In genomic region chr12:82867782-82868505, GRCh38 we compare ENCODE assay signal across 18 cellular contexts.
DNase-seq lines count a peak whose midpoint lies in the region; ATAC-seq and TF ChIP-seq lines count a peak whose summit lies in the region.
"Had no signal": no experiment of that assay in that cellular context is flagged by ENCODE, and none has a peak within 500 bp of the region (broad histone marks: within the 10 kb centered on the region; RNA-seq: fewer than 3 reads in every experiment).

No MANE protein-coding gene starts in this region.

- H3K27ac ChIP-seq in dorsolateral prefrontal cortex = peak overlapping the region in 52 of 59 donors; percentile 2 to 90 (median 72)
- H3K27ac ChIP-seq in substantia nigra (ENCODE audit: low read depth, low read length, poor library complexity, severe bottlenecking) = peak overlapping the region; percentile 1
- H3K27ac ChIP-seq: KMS-11 had no signal

- no peak for TF ChIP-seq CTCF in dorsolateral prefrontal cortex (IDR thresholded peaks at IDR 0.05 in 54 of 56, conservative IDR thresholded peaks at IDR 0.05 in 2 of 56; ENCODE audit: low read depth in 1 of 56, partially characterized antibody in 56 of 56)

- H3K4me3 ChIP-seq in dorsolateral prefrontal cortex = no peak overlapping the region

- ATAC-seq in GM18870 (IDR thresholded peaks at IDR 0.05; ENCODE audit: unreplicated experiment) (no peak), left colon (no peak), Right ventricle myocardium superior (ENCODE audit: poor library complexity) (no peak)

- POLR2A ChIA-PET in HEK293T (lab: Yijun Ruan, JAX) = no interaction called here

- no peak for DNase-seq in HEK293T (ENCODE audit: extremely low spot score)
- DNase-seq in dorsolateral prefrontal cortex = no peak
- DNase-seq in substantia nigra (lab: John Stamatoyannopoulos, UW) = no peak
- DNase-seq in left colon = no peak
- no peak for DNase-seq in Right ventricle myocardium superior
- DNase-seq: Caco-2; CD4-positive, CD25-positive, alpha-beta regulatory T cell; DMS153; GF-D8; HFFc6; MV-4-11; NCI-H1930; NCI-H748 treated with DMSO at 0.1 percent for 48 hours; SHP77 treated with DMSO at 0.1 percent for 48 hours; T-helper 1 cell had no signal

- intact Hi-C loops in dorsolateral prefrontal cortex (cut with DNase I) = no loop called here
- intact Hi-C loops in left colon (cut with DNase I, micrococcal nuclease) = no loop called here
- intact Hi-C loops in Right ventricle myocardium superior (cut with DNase I) = no loop called here

- H3K27me3 ChIP-seq in dorsolateral prefrontal cortex = no peaks in the 10 kb centered on the region

- CTCF ChIA-PET in HEK293T (lab: Yijun Ruan, JAX) = no interaction called here

TF ChIP-seq in HEK293T, 16 proteins besides CTCF, POLR2A, EP300 and RAD21:
- TF ChIP-seq PKNOX1 (IDR thresholded peaks at IDR 0.05) (peak; percentile 77), HDGF (IDR thresholded peaks at IDR 0.05; ENCODE audit: borderline replicate concordance) (no peak)

TF ChIP-seq in PFSK-1, 5 proteins besides CTCF, POLR2A, EP300 and RAD21:
- TF ChIP-seq, protein P1, sequence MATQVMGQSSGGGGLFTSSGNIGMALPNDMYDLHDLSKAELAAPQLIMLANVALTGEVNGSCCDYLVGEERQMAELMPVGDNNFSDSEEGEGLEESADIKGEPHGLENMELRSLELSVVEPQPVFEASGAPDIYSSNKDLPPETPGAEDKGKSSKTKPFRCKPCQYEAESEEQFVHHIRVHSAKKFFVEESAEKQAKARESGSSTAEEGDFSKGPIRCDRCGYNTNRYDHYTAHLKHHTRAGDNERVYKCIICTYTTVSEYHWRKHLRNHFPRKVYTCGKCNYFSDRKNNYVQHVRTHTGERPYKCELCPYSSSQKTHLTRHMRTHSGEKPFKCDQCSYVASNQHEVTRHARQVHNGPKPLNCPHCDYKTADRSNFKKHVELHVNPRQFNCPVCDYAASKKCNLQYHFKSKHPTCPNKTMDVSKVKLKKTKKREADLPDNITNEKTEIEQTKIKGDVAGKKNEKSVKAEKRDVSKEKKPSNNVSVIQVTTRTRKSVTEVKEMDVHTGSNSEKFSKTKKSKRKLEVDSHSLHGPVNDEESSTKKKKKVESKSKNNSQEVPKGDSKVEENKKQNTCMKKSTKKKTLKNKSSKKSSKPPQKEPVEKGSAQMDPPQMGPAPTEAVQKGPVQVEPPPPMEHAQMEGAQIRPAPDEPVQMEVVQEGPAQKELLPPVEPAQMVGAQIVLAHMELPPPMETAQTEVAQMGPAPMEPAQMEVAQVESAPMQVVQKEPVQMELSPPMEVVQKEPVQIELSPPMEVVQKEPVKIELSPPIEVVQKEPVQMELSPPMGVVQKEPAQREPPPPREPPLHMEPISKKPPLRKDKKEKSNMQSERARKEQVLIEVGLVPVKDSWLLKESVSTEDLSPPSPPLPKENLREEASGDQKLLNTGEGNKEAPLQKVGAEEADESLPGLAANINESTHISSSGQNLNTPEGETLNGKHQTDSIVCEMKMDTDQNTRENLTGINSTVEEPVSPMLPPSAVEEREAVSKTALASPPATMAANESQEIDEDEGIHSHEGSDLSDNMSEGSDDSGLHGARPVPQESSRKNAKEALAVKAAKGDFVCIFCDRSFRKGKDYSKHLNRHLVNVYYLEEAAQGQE (IDR thresholded peaks at IDR 0.05; ENCODE audit: insufficient read depth in 1 of 2, low read depth in 2 of 2, low read length in 2 of 2) = peak; percentile 30 to 64; a peak in 1 of 4 replicates
- TF ChIP-seq TAF1 (IDR thresholded peaks at IDR 0.05; ENCODE audit: borderline replicate concordance, insufficient read depth, low read length) (no peak), POLR2AphosphoS5 (IDR thresholded peaks at IDR 0.05; ENCODE audit: low read depth, low read length) (no peak)
